ENCODE assay signal across 2 cellular contexts in the genomic region with DNA sequence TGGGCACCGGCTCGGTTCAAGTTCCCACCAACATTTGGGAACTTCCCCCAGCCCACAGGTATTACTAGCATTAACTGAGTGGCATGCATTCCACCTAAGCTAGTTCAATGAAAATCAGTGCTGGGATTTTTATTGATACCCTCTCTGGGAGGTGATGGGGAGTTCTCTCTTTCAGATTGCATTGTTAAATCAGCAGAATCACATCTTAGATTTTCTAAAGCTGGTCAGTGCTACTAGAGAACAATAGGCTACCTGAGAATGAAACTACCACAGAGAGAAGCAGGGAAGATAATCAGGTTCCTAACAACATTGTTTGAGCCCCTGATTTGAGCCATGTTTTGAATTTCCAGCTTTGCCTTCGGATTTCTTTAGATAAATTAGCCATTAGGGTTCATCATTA.
TF ChIP-seq lines count a peak whose summit lies in the region.

No MANE protein-coding gene starts in this region.

TF ChIP-seq in A549, 52 proteins besides CTCF, POLR2A, EP300 and RAD21:
- TF ChIP-seq GATA3 (IDR thresholded peaks at IDR 0.05; ENCODE audit: borderline replicate concordance) (no peak), HOXB13 (CRISPR knock-in tag; IDR thresholded peaks at IDR 0.05; ENCODE audit: low read depth) (no peak), TP53 (CRISPR knock-in tag; IDR thresholded peaks at IDR 0.05) (no peak), JUNB (IDR thresholded peaks at IDR 0.05) (no peak)
- TF ChIP-seq, protein P1, sequence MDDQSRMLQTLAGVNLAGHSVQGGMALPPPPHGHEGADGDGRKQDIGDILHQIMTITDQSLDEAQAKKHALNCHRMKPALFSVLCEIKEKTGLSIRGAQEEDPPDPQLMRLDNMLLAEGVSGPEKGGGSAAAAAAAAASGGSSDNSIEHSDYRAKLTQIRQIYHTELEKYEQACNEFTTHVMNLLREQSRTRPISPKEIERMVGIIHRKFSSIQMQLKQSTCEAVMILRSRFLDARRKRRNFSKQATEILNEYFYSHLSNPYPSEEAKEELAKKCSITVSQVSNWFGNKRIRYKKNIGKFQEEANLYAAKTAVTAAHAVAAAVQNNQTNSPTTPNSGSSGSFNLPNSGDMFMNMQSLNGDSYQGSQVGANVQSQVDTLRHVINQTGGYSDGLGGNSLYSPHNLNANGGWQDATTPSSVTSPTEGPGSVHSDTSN (IDR thresholded peaks at IDR 0.05), result no peak
- TF ChIP-seq, protein P2, sequence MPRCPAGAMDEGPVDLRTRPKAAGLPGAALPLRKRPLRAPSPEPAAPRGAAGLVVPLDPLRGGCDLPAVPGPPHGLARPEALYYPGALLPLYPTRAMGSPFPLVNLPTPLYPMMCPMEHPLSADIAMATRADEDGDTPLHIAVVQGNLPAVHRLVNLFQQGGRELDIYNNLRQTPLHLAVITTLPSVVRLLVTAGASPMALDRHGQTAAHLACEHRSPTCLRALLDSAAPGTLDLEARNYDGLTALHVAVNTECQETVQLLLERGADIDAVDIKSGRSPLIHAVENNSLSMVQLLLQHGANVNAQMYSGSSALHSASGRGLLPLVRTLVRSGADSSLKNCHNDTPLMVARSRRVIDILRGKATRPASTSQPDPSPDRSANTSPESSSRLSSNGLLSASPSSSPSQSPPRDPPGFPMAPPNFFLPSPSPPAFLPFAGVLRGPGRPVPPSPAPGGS (IDR thresholded peaks at IDR 0.05), result no peak

TF ChIP-seq in H1, 55 proteins besides CTCF, POLR2A, EP300 and RAD21:
- TF ChIP-seq ZNF274 (IDR thresholded peaks at IDR 0.05; ENCODE audit: borderline replicate concordance, extremely low read depth, low read length) (no peak), CBX8 (IDR thresholded peaks at IDR 0.05; ENCODE audit: borderline replicate concordance, low read depth, low read length) (no peak), SP4 (IDR thresholded peaks at IDR 0.05; ENCODE audit: low read length) (no peak), MAFK (IDR thresholded peaks at IDR 0.05; ENCODE audit: low read depth, low read length) (no peak), YY1 (IDR thresholded peaks at IDR 0.05; ENCODE audit: low read depth, low read length) (no peak), EGR1 (IDR thresholded peaks at IDR 0.05; ENCODE audit: borderline replicate concordance, low read depth, low read length) (no peak), KDM4A (IDR thresholded peaks at IDR 0.05; ENCODE audit: low read depth, low read length, severe bottlenecking) (no peak), SP1 (IDR thresholded peaks at IDR 0.05; ENCODE audit: low read depth, low read length) (no peak)
- TF ChIP-seq, protein P3, sequence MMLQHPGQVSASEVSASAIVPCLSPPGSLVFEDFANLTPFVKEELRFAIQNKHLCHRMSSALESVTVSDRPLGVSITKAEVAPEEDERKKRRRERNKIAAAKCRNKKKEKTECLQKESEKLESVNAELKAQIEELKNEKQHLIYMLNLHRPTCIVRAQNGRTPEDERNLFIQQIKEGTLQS (IDR thresholded peaks at IDR 0.05; ENCODE audit: insufficient read depth, low read depth, low read length), result no peak
TF ChIP-seq in H1: peak in this region for 0.
